ENCODE assay signal across 24 cellular contexts in the genomic region with DNA sequence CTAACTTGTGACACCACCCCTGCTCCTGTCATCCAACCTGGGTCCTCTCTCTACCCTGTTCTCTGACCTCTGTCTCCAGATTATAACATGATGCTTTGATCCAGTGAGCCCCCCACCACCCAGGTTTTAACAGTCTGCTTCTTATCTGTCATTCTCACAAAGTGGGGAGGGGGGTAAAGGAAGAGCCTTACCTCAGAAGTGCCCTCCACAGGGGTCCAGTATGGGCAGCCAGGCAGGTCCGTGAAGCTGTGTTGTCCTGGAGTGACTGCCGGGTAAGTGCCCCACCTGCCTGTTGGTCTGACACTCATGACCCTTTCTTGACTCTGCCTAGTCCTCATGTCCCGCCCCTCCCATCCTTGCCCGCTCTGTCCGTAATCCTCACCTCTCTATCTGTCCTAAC. TPM values are rescaled to one million over a fixed set of nuclear protein-coding genes. Genes with fewer than 3 reads are reported as not detected.
DNase-seq lines count a peak whose midpoint lies in the region; ATAC-seq and TF ChIP-seq lines count a peak whose summit lies in the region.
"Had no signal": no experiment of that assay in that cellular context is flagged by ENCODE, and none has a peak within 500 bp of the region (broad histone marks: within the 10 kb centered on the region; RNA-seq: fewer than 3 reads in every experiment).

No MANE protein-coding gene starts in this region.

- H3K9me3 ChIP-seq in heart right ventricle = no peaks in the 10 kb centered on the region
- no peaks in the 10 kb centered on the region for H3K9me3 ChIP-seq in uterus

- H3K36me3 ChIP-seq in heart right ventricle (peaks cover 0 to 45% (median 8%) of the 10 kb centered on the region in 9 donors), uterus (no peaks in the 10 kb centered on the region)

- H3K27me3 ChIP-seq in heart right ventricle = no peaks in the 10 kb centered on the region
- no peaks in the 10 kb centered on the region for H3K27me3 ChIP-seq in uterus
- H3K27me3 ChIP-seq: dorsolateral prefrontal cortex had no signal

- peak overlapping the region in 8 of 10 donors; percentile 24 to 93 (median 85) for H3K27ac ChIP-seq in heart right ventricle
- H3K27ac ChIP-seq in coronary artery = peak overlapping the region; percentile 87 to 91
- peak overlapping the region; percentile 77 to 81 for H3K27ac ChIP-seq in uterus
- H3K27ac ChIP-seq: parathyroid adenoma, VCaP had no signal

- intact Hi-C loops in heart right ventricle (cut with DNase I) (no loop called here), cardiac septum (cut with DNase I) (no loop called here), uterus (cut with DNase I; ENCODE audit: low total_unique reads) (no loop called here)

- H3K4me1 Mint-ChIP-seq in osteocyte (ENCODE audit: unreplicated experiment) = peaks cover 46% of the 10 kb centered on the region

- no peak for TF ChIP-seq CTCF in heart right ventricle (IDR thresholded peaks at IDR 0.05)
- no peak for TF ChIP-seq CTCF in coronary artery (IDR thresholded peaks at IDR 0.05)
- no peak for TF ChIP-seq CTCF in osteocyte (IDR thresholded peaks at IDR 0.05)
- no peak for TF ChIP-seq CTCF in uterus (IDR thresholded peaks at IDR 0.05)

- no peaks in the 10 kb centered on the region for H3K36me3 Mint-ChIP-seq in osteocyte (ENCODE audit: unreplicated experiment)

- ATAC-seq in heart right ventricle (no peak), GM18511 (IDR thresholded peaks at IDR 0.05; ENCODE audit: unreplicated experiment) (no peak), GM21723 (IDR thresholded peaks at IDR 0.05; ENCODE audit: unreplicated experiment) (no peak)
- ATAC-seq: left colon; naive thymus-derived CD8-positive, alpha-beta T cell had no signal

- H3K9me3 Mint-ChIP-seq in osteocyte (ENCODE audit: unreplicated experiment) = no peaks in the 10 kb centered on the region
- H3K9me3 Mint-ChIP-seq: activated naive CD4-positive, alpha-beta T cell treated with anti-CD3 and anti-CD28 coated beads, Interleukin-2, amount 10 ng/mL, durations not matched to agents 7 days and 5 days; naive thymus-derived CD8-positive, alpha-beta T cell; stimulated activated naive CD8-positive, alpha-beta T cell treated with anti-CD3 and anti-CD28 coated beads, Interleukin-15, amount 100 ng/mL, for 72 hours had no signal

- no peak overlapping the region for H3K4me3 Mint-ChIP-seq in osteocyte (ENCODE audit: unreplicated experiment)
- H3K4me3 Mint-ChIP-seq: activated naive CD4-positive, alpha-beta T cell treated with anti-CD3 and anti-CD28 coated beads, Interleukin-2, amount 10 ng/mL, durations not matched to agents 7 days and 5 days; naive thymus-derived CD8-positive, alpha-beta T cell; stimulated activated naive CD8-positive, alpha-beta T cell treated with anti-CD3 and anti-CD28 coated beads, Interleukin-15, amount 100 ng/mL, for 72 hours had no signal

- DNase-seq in heart right ventricle = no peak
- no peak for DNase-seq in cardiac septum (ENCODE audit: low spot score)
- no peak for DNase-seq in coronary artery (ENCODE audit: low spot score)
- DNase-seq in osteocyte (ENCODE audit: extremely low spot score, unreplicated experiment) = no peak
- no peak for DNase-seq in uterus
- no peak for DNase-seq in DMS114 treated with DMSO at 0.1 percent for 48 hours (lab: John Stamatoyannopoulos, UW; ENCODE audit: unreplicated experiment)
- DNase-seq: activated CD4-positive, alpha-beta T cell treated with anti-CD3 and anti-CD28 coated beads for 48 hours; activated naive CD4-positive, alpha-beta T cell treated with anti-CD3 and anti-CD28 coated beads, Interleukin-2, amount 10 ng/mL, durations not matched to agents 7 days and 5 days; activated T-cell treated with anti-CD3 and anti-CD28 coated beads, Interleukin-2, amount 50 U/mL, for 48 hours; GF-D8; MV-4-11; naive thymus-derived CD8-positive, alpha-beta T cell; NCI-H510A treated with DMSO at 0.1 percent for 48 hours; stimulated activated naive CD8-positive, alpha-beta T cell treated with anti-CD3 and anti-CD28 coated beads, Interleukin-15, amount 100 ng/mL, for 72 hours had no signal

- H3K4me3 ChIP-seq in heart right ventricle (no peak overlapping the region), coronary artery (peak overlapping the region; percentile 56), uterus (no peak overlapping the region)

- H3K4me1 ChIP-seq in heart right ventricle (peaks cover 12 to 59% (median 46%) of the 10 kb centered on the region in 9 donors), uterus (peaks cover 0 to 38% of the 10 kb centered on the region in 2 donors)

- TF ChIP-seq POLR2A in uterus (IDR thresholded peaks at IDR 0.05) = no peak

- 66 to 77% methylated on average over 5 of the region's 5 CpGs for WGBS in heart right ventricle, 2 donors

- H3K27me3 Mint-ChIP-seq in osteocyte (ENCODE audit: unreplicated experiment) = no peaks in the 10 kb centered on the region
- H3K27me3 Mint-ChIP-seq: activated naive CD4-positive, alpha-beta T cell treated with anti-CD3 and anti-CD28 coated beads, Interleukin-2, amount 10 ng/mL, durations not matched to agents 7 days and 5 days; naive thymus-derived CD8-positive, alpha-beta T cell; stimulated activated naive CD8-positive, alpha-beta T cell treated with anti-CD3 and anti-CD28 coated beads, Interleukin-15, amount 100 ng/mL, for 72 hours had no signal

- peak overlapping the region; percentile 50 for H3K27ac Mint-ChIP-seq in osteocyte (ENCODE audit: unreplicated experiment)
- H3K27ac Mint-ChIP-seq: activated naive CD4-positive, alpha-beta T cell treated with anti-CD3 and anti-CD28 coated beads, Interleukin-2, amount 10 ng/mL, durations not matched to agents 7 days and 5 days had no signal

RNA-seq across cellular contexts. Expression of a gene that starts 3.4 kb away (rescaled TPM):
- total RNA-seq in heart right ventricle (10 to 100 TPM; 45.2 to 53.7 (median 48.1) TPM), cardiac septum (59.4 TPM), osteocyte (32.6 and 36.7 TPM in 2 replicates), uterus (100 to 1,000 TPM in 1 of 4 donors, 10 to 100 TPM in 2, 1 to 10 TPM in 1; 3.2 to 153 (median 49.9) TPM)
- 10 to 100 TPM; 26.9 to 30.0 TPM for polyA plus RNA-seq in heart right ventricle

RNA-seq across cellular contexts. Expression of a gene that starts 7.1 kb away (rescaled TPM):
- under 1 TPM in 1 of 10 donors, not detected in 9; 0.44 TPM for total RNA-seq in heart right ventricle
- under 1 TPM in 1 of 2 donors, not detected in 1; 0.45 TPM for polyA plus RNA-seq in heart right ventricle
- not detected for total RNA-seq in cardiac septum
- 0.78 and 1.1 TPM in 2 replicates for total RNA-seq in osteocyte
- not detected for total RNA-seq in uterus
- total RNA-seq: endothelial cell of umbilical vein; left colon; naive thymus-derived CD8-positive, alpha-beta T cell; SK-MEL-5 had no signal
- polyA plus RNA-seq: endothelial cell of umbilical vein; naive thymus-derived CD8-positive, alpha-beta T cell had no signal

RNA-seq across cellular contexts. Expression of a gene that starts 8.9 kb away (rescaled TPM):
- total RNA-seq in heart right ventricle = 10 to 100 TPM; 34.7 to 65.0 (median 44.2) TPM
- 10 to 100 TPM; 20.8 to 82.2 TPM for polyA plus RNA-seq in heart right ventricle
- 42.4 TPM for total RNA-seq in cardiac septum
- 57.2 and 58.4 TPM in 2 replicates for total RNA-seq in osteocyte
- 10 to 100 TPM in 3 of 4 donors, 1 to 10 TPM in 1; 4.4 to 82.9 (median 50.7) TPM for total RNA-seq in uterus

RNA-seq across cellular contexts. Expression of a gene that starts 17.8 kb away (rescaled TPM):
- total RNA-seq in heart right ventricle (10 to 100 TPM; 15.8 to 31.7 (median 22.3) TPM), cardiac septum (25.8 TPM), osteocyte (71.9 and 76.7 TPM in 2 replicates), uterus (10 to 100 TPM; 34.1 to 55.2 (median 51.3) TPM)
- 10 to 100 TPM; 23.8 to 54.0 TPM for polyA plus RNA-seq in heart right ventricle

RNA-seq across cellular contexts. Expression of a gene that starts 26.5 kb away (rescaled TPM):
- total RNA-seq in heart right ventricle (not detected), cardiac septum (not detected), osteocyte (not detected in 2 replicates), uterus (under 1 TPM in 2 of 4 donors, not detected in 2; 0.35 to 0.82 TPM)
- polyA plus RNA-seq in heart right ventricle = not detected
- total RNA-seq: endothelial cell of umbilical vein, left colon, ureter had no signal
- polyA plus RNA-seq: BJ; endothelial cell of umbilical vein; naive thymus-derived CD8-positive, alpha-beta T cell had no signal
